ENCODE assay signal across 9 cellular contexts in genomic region chr13:114065926-114066774, GRCh38.
DNase-seq lines count a peak whose midpoint lies in the region; FAIRE-seq and TF ChIP-seq lines count a peak whose summit lies in the region.
"Had no signal": no experiment of that assay in that cellular context is flagged by ENCODE, and none has a peak within 500 bp of the region (broad histone marks: within the 10 kb centered on the region; RNA-seq: fewer than 3 reads in every experiment).

No MANE protein-coding gene starts in this region.

- 56% methylated on average over 35 of the region's 35 CpGs for WGBS in thymus

- H3K36me3 Mint-ChIP-seq in type B pancreatic cell: no peaks in the 10 kb centered on the region

- intact Hi-C loops in kidney (cut with DNase I): no loop called here

- H3K27ac Mint-ChIP-seq in type B pancreatic cell: no peak overlapping the region

- peaks cover 43% of the 10 kb centered on the region for H3K4me1 Mint-ChIP-seq in type B pancreatic cell (ENCODE audit: unreplicated experiment)

- H3K36me3 ChIP-seq in kidney (ENCODE audit: control insufficient read depth in 1 of 2, insufficient read depth in 2 of 2, low read length in 2 of 2) (no peaks in the 10 kb centered on the region), thymus (ENCODE audit: control insufficient read depth, insufficient read depth) (peaks cover under 1% of the 10 kb centered on the region)

- in situ Hi-C loops in GM13977 (cut with MboI; ENCODE audit: low pct_unique_long_range_greater_than_20kb, low sequenced_read_pairs, unreplicated experiment): no loop called here

- no peaks in the 10 kb centered on the region for H3K27me3 ChIP-seq in thymus (ENCODE audit: control insufficient read depth, insufficient read depth)

- peak; percentile 52 for DNase-seq in SIG-M5 treated with dmso at 0.1 percent for 504 hours (lab: John Stamatoyannopoulos, UW; ENCODE audit: unreplicated experiment)
- DNase-seq in SIG-M5 (lab: John Stamatoyannopoulos, UW): no peak
- peak; percentile 70 for DNase-seq in activated CD8-positive, alpha-beta memory T cell treated with anti-CD3 and anti-CD28 coated beads, Interleukin-2, amount 50 U/mL, for 48 hours
- DNase-seq in kidney: peak; percentile 76
- no peak for DNase-seq in NCI-H146 treated with DMSO at 0.1 percent for 48 hours (lab: John Stamatoyannopoulos, UW; ENCODE audit: unreplicated experiment)
- DNase-seq in type B pancreatic cell (ENCODE audit: extremely low spot score, unreplicated experiment): no peak
- DNase-seq in GM13977 (ENCODE audit: low spot score): no peak

- TF ChIP-seq CTCF in kidney (IDR thresholded peaks at IDR 0.05; ENCODE audit: borderline replicate concordance, extremely low read depth, insufficient read depth): no peak
- TF ChIP-seq CTCF in type B pancreatic cell (conservative IDR thresholded peaks at IDR 0.05): no peak
- no peak for TF ChIP-seq CTCF in GM13977 (IDR thresholded peaks at IDR 0.05; ENCODE audit: extremely low read depth, insufficient read depth, missing control alignments)

- no peaks in the 10 kb centered on the region for H3K9me3 Mint-ChIP-seq in type B pancreatic cell

- no peak overlapping the region for H3K9ac ChIP-seq in kidney (ENCODE audit: low read length in 2 of 2)

- no peaks in the 10 kb centered on the region for H3K27me3 Mint-ChIP-seq in type B pancreatic cell

- H3K9me3 ChIP-seq in kidney (ENCODE audit: control insufficient read depth in 1 of 2, low read length in 2 of 2) (no peaks in the 10 kb centered on the region), thymus (ENCODE audit: control insufficient read depth) (no peaks in the 10 kb centered on the region)

- H3K4me3 ChIP-seq in kidney (ENCODE audit: low read length in 2 of 2) (no peak overlapping the region), thymus (ENCODE audit: low read length) (no peak overlapping the region)

- peaks cover 3 to 22% of the 10 kb centered on the region in 2 donors for H3K4me1 ChIP-seq in kidney (ENCODE audit: control insufficient read depth in 1 of 2, insufficient read depth in 1 of 2, low read depth in 1 of 2, low read length in 2 of 2)
- H3K4me1 ChIP-seq in thymus (ENCODE audit: control insufficient read depth, insufficient read depth, low read length): peaks cover 33% of the 10 kb centered on the region

- FAIRE-seq in kidney (lab: Jason Lieb, UNC): no peak

- no peak overlapping the region for H3K4me3 Mint-ChIP-seq in type B pancreatic cell

- peak overlapping the region; percentile 6 to 86 for H3K27ac ChIP-seq in kidney (ENCODE audit: low read depth in 2 of 2, low read length in 2 of 2)
- peak overlapping the region; percentile 91 for H3K27ac ChIP-seq in thymus (ENCODE audit: low read depth)
- H3K27ac ChIP-seq: 22Rv1 had no signal

Comparison
In these comparisons a context has a peak if more than half of its experiments do, and no peak if none do; other contexts are left out.
1. DNase-seq: peak in SIG-M5 treated with dmso at 0.1 percent for 504 hours (single experiment), activated CD8-positive, alpha-beta memory T cell treated with anti-CD3 and anti-CD28 coated beads, Interleukin-2, amount 50 U/mL, for 48 hours (single experiment) and kidney (single experiment); none in SIG-M5 (single experiment), NCI-H146 treated with DMSO at 0.1 percent for 48 hours (single experiment), type B pancreatic cell (single experiment) and GM13977 (single experiment).